ENCODE assay signal across 26 cellular contexts in genomic region chr9:122797316-122798033, GRCh38. TPM values are rescaled to one million over a fixed set of nuclear protein-coding genes. Genes with fewer than 3 reads are reported as not detected.
DNase-seq lines count a peak whose midpoint lies in the region; ATAC-seq and TF ChIP-seq lines count a peak whose summit lies in the region.
"Had no signal": no experiment of that assay in that cellular context is flagged by ENCODE, and none has a peak within 500 bp of the region (broad histone marks: within the 10 kb centered on the region; RNA-seq: fewer than 3 reads in every experiment).

No MANE protein-coding gene starts in this region.

- no peak overlapping the region for H3K4me3 ChIP-seq in transverse colon
- H3K4me3 ChIP-seq: adrenal gland, SJCRH30, stomach had no signal

- no peak for TF ChIP-seq EP300 in transverse colon (IDR thresholded peaks at IDR 0.05; ENCODE audit: low read depth)

- no peak for ATAC-seq in HG02678 (IDR thresholded peaks at IDR 0.05; ENCODE audit: unreplicated experiment)
- ATAC-seq in HG03460 (IDR thresholded peaks at IDR 0.05; ENCODE audit: unreplicated experiment): no peak
- ATAC-seq: effector memory CD8-positive, alpha-beta T cell; T-cell had no signal

- DNase-seq in DMS53 (lab: John Stamatoyannopoulos, UW) (peak; percentile 18), DMS53 treated with DMSO at 0.1 percent for 48 hours (lab: John Stamatoyannopoulos, UW; ENCODE audit: unreplicated experiment) (no peak), COR-L47 (lab: John Stamatoyannopoulos, UW) (peak; percentile 16), RKO (ENCODE audit: low spot score) (peak; percentile 72), islet precursor cell (peak; percentile 30), transverse colon (no peak)
- DNase-seq: 8988T; brain microvascular endothelial cell; Caco-2; effector memory CD8-positive, alpha-beta T cell; KG1; mammary epithelial cell; NCI-H1436; NCI-H774; nucleus accumbens; SJCRH30; stimulated activated CD4-positive, alpha-beta T cell treated with anti-CD3 and anti-CD28 coated beads, Interleukin-4, amount 100 ng/mL, for 24 hours; stomach; T-cell had no signal

- no peak overlapping the region for H3K27ac ChIP-seq in transverse colon
- H3K27ac ChIP-seq: adrenal gland, brain microvascular endothelial cell, SJCRH30, stomach had no signal

- in situ Hi-C loops in transverse colon (cut with MboI; ENCODE audit: low pct_ligation_motif_present in 1 of 4, low pct_unique_long_range_greater_than_20kb in 1 of 4, low sequenced_read_pairs in 3 of 4): no loop called here

- H3K9me3 ChIP-seq in transverse colon: no peaks in the 10 kb centered on the region
- H3K9me3 ChIP-seq: adrenal gland, Caco-2, SJCRH30, stomach had no signal

- whole genome bisulfite sequencing in transverse colon (ENCODE audit: low coverage in 1 of 2), 2 donors: 40 to 82% methylated on average over 1 to 6 of the region's 6 CpGs

- H3K36me3 ChIP-seq in transverse colon: no peaks in the 10 kb centered on the region
- H3K36me3 ChIP-seq: adrenal gland, brain microvascular endothelial cell, SJCRH30, stomach had no signal

- TF ChIP-seq CTCF in transverse colon (IDR thresholded peaks at IDR 0.05): no peak

- H3K4me1 ChIP-seq in transverse colon: no peaks in the 10 kb centered on the region
- H3K4me1 ChIP-seq: adrenal gland, Caco-2, stomach had no signal

- intact Hi-C loops in transverse colon (cut with DNase I; ENCODE audit: low total_unique reads): no loop called here

- no peaks in the 10 kb centered on the region for H3K27me3 ChIP-seq in transverse colon
- H3K27me3 ChIP-seq: adrenal gland, brain microvascular endothelial cell, SJCRH30, stomach had no signal

- no peak for TF ChIP-seq POLR2A in transverse colon (IDR thresholded peaks at IDR 0.05)

RNA-seq across cellular contexts. Expression of gene OR1K1, which starts 2.4 kb away (rescaled TPM):
- total RNA-seq in transverse colon: not detected
- total RNA-seq: adrenal gland, B cell, Caco-2, glomerular endothelial cell, H1, kidney epithelial cell, mammary epithelial cell, SJCRH30, stomach, T-cell had no signal

RNA-seq across cellular contexts. Expression of gene OR5C1, which starts 8.7 kb away (rescaled TPM):
- not detected for total RNA-seq in transverse colon
- total RNA-seq: adrenal gland, B cell, Caco-2, glomerular endothelial cell, H1, kidney epithelial cell, mammary epithelial cell, SJCRH30, stomach, T-cell had no signal

RNA-seq across cellular contexts. Expression of gene PDCL, which starts 30.9 kb away (rescaled TPM):
- 10 to 100 TPM in 3 of 4 donors, 1 to 10 TPM in 1; 4.6 to 16.4 (median 12.8) TPM for total RNA-seq in transverse colon

RNA-seq across cellular contexts. Expression of gene OR1L6, which starts 55.4 kb away (rescaled TPM):
- not detected for total RNA-seq in transverse colon
- total RNA-seq: adrenal gland, B cell, Caco-2, glomerular endothelial cell, H1, kidney epithelial cell, mammary epithelial cell, SJCRH30, stomach, T-cell had no signal

Comparison
In these comparisons a context has a peak if more than half of its experiments do, and no peak if none do; other contexts are left out.
1. DNase-seq: peak in DMS53 (single experiment), COR-L47 (single experiment), RKO (single experiment) and islet precursor cell (single experiment); none in DMS53 treated with DMSO at 0.1 percent for 48 hours (single experiment) and transverse colon (single experiment).